Comparison of ENCODE assay signal across 10 cellular contexts in genomic region chr5:178940569-178941360, GRCh38. TPM values are rescaled to one million over a fixed set of nuclear protein-coding genes. Genes with fewer than 3 reads are reported as not detected.
DNase-seq lines count a peak whose midpoint lies in the region; ATAC-seq and TF ChIP-seq lines count a peak whose summit lies in the region.
"Had no signal": no experiment of that assay in that cellular context is flagged by ENCODE, and none has a peak within 500 bp of the region (broad histone marks: within the 10 kb centered on the region; RNA-seq: fewer than 3 reads in every experiment).

ZNF454 (plus strand) TSS chr5:178941198; CDS start chr5:178942792, 1,594 bp downstream.

- H3K9me3 ChIP-seq in fibroblast of lung (ENCODE audit: control insufficient read depth, insufficient read depth, low read depth, low read length) = no peaks in the 10 kb centered on the region
- peaks cover 11% of the 10 kb centered on the region for H3K9me3 ChIP-seq in mucosa of stomach (ENCODE audit: control insufficient read depth, low read length)

- peak within 1 kb of the TSS; percentile 75 for H3K4me2 ChIP-seq in fibroblast of lung (ENCODE audit: extremely low read depth, insufficient read depth, low read length)

- no peaks in the 10 kb centered on the region for H3K79me2 ChIP-seq in fibroblast of lung (ENCODE audit: control insufficient read depth, insufficient read depth, low read length)

- DNase-seq in 8988T (peak; percentile 60), NCI-H524 treated with DMSO at 0.1 percent for 48 hours (lab: John Stamatoyannopoulos, UW) (peak; percentile 2), fibroblast of lung (ENCODE audit: low read depth in 2 of 2) (peak; percentile 94 to 97)
- DNase-seq in activated CD4-positive, CD25-positive, alpha-beta regulatory T cell (lab: John Stamatoyannopoulos, UW) = no peak
- DNase-seq in stimulated activated CD4-positive, alpha-beta T cell treated with anti-CD3 and anti-CD28 coated beads, Interleukin-1b, Interleukin-23, amount 100 ng/mL, for 48 hours = no peak
- DNase-seq in activated T-cell treated with anti-CD3 and anti-CD28 coated beads, Interleukin-2, amount 50 U/mL, for 4 hours = no peak

- peaks cover 8% of the 10 kb centered on the region for H3K36me3 Mint-ChIP-seq in activated T-cell treated with anti-CD3 and anti-CD28 coated beads, Interleukin-2, amount 50 U/mL, for 4 hours (ENCODE audit: insufficient read depth)

- H3K27me3 ChIP-seq in fibroblast of lung (ENCODE audit: control insufficient read depth, insufficient read depth, low read length) (no peaks in the 10 kb centered on the region), mucosa of stomach (ENCODE audit: control insufficient read depth, insufficient read depth, low read length) (no peaks in the 10 kb centered on the region)

- H2AFZ ChIP-seq in fibroblast of lung (ENCODE audit: low read length) = peak within 1 kb of the TSS; percentile 79

- H3K36me3 ChIP-seq in fibroblast of lung (ENCODE audit: control insufficient read depth, insufficient read depth, low read length) = no peaks in the 10 kb centered on the region
- no peaks in the 10 kb centered on the region for H3K36me3 ChIP-seq in mucosa of stomach (ENCODE audit: control insufficient read depth, insufficient read depth, low read length)

- no peaks in the 10 kb centered on the region for H4K20me1 ChIP-seq in fibroblast of lung (ENCODE audit: control insufficient read depth, extremely low read depth, insufficient read depth, low read length)

- H3K4me3 Mint-ChIP-seq in activated T-cell treated with anti-CD3 and anti-CD28 coated beads, Interleukin-2, amount 50 U/mL, for 4 hours = no peak within 1 kb of the TSS
- H3K4me3 Mint-ChIP-seq: neural crest cell had no signal

- H3K4me1 Mint-ChIP-seq in activated T-cell treated with anti-CD3 and anti-CD28 coated beads, Interleukin-2, amount 50 U/mL, for 4 hours (ENCODE audit: low read depth) = no peaks in the 10 kb centered on the region
- H3K4me1 Mint-ChIP-seq: CD14-positive monocyte, neural crest cell had no signal

- peak within 1 kb of the TSS; percentile 42 for H3K9ac ChIP-seq in fibroblast of lung (ENCODE audit: insufficient read depth, low read length)
- H3K9ac ChIP-seq in mucosa of stomach (ENCODE audit: low read length) = peak within 1 kb of the TSS; percentile 54

- H3K4me1 ChIP-seq in fibroblast of lung (ENCODE audit: control insufficient read depth, extremely low read depth, insufficient read depth, low read length) = no peaks in the 10 kb centered on the region
- no peaks in the 10 kb centered on the region for H3K4me1 ChIP-seq in mucosa of stomach (ENCODE audit: control insufficient read depth, insufficient read depth, low read length)

- no peak for TF ChIP-seq CTCF in fibroblast of lung (conservative IDR thresholded peaks at IDR 0.05 in 1 of 2, IDR thresholded peaks at IDR 0.05 in 1 of 2; ENCODE audit: low read depth in 1 of 2, low read length in 2 of 2)

- peak within 1 kb of the TSS; percentile 36 to 88 (median 64) for H3K4me3 ChIP-seq in fibroblast of lung (replicated peaks in 1 of 4; ENCODE audit: control extremely low read depth in 1 of 4, insufficient read depth in 1 of 4, low read depth in 3 of 4, low read length in 4 of 4)
- peak within 1 kb of the TSS; percentile 80 for H3K4me3 ChIP-seq in mucosa of stomach (ENCODE audit: low read length)

- ATAC-seq in GM21825 (IDR thresholded peaks at IDR 0.05; ENCODE audit: unreplicated experiment) = no peak
- no peak for ATAC-seq in activated T-cell treated with anti-CD3 and anti-CD28 coated beads, Interleukin-2, amount 50 U/mL, for 4 hours

- H3K27me3 Mint-ChIP-seq in activated T-cell treated with anti-CD3 and anti-CD28 coated beads, Interleukin-2, amount 50 U/mL, for 4 hours (ENCODE audit: low read depth) = peaks cover 37% of the 10 kb centered on the region

- H3K27ac ChIP-seq in fibroblast of lung (ENCODE audit: insufficient read depth, low read length) = no peak within 1 kb of the TSS

- H3K9me3 Mint-ChIP-seq in activated T-cell treated with anti-CD3 and anti-CD28 coated beads, Interleukin-2, amount 50 U/mL, for 4 hours = peaks cover 72% of the 10 kb centered on the region

RNA-seq across cellular contexts. Expression of gene ZNF454, which starts in this region (rescaled TPM):
- 3.1 and 3.3 TPM in 2 replicates for total RNA-seq in fibroblast of lung
- 0.59 and 0.64 TPM in 2 replicates for polyA plus RNA-seq in fibroblast of lung
- 0.59 and 0.69 TPM in 2 replicates for polyA plus RNA-seq in fibroblast of lung (2012)
- polyA minus RNA-seq in fibroblast of lung (ENCODE audit: low replicate concordance) = not detected in 2 replicates
- not detected for total RNA-seq in activated T-cell treated with anti-CD3 and anti-CD28 coated beads, Interleukin-2, amount 50 U/mL, for 4 hours
- polyA plus RNA-seq: CD14-positive monocyte had no signal

Comparison
In these comparisons a context has a peak if more than half of its experiments do, and no peak if none do; other contexts are left out.
1. DNase-seq: peak in 8988T (single experiment), NCI-H524 treated with DMSO at 0.1 percent for 48 hours (single experiment) and fibroblast of lung (2 of 2); none in activated CD4-positive, CD25-positive, alpha-beta regulatory T cell (0 of 4), stimulated activated CD4-positive, alpha-beta T cell treated with anti-CD3 and anti-CD28 coated beads, Interleukin-1b, Interleukin-23, amount 100 ng/mL, for 48 hours (single experiment) and activated T-cell treated with anti-CD3 and anti-CD28 coated beads, Interleukin-2, amount 50 U/mL, for 4 hours (single experiment).